8 cellular contexts compared by ENCODE assay signal in the genomic region with DNA sequence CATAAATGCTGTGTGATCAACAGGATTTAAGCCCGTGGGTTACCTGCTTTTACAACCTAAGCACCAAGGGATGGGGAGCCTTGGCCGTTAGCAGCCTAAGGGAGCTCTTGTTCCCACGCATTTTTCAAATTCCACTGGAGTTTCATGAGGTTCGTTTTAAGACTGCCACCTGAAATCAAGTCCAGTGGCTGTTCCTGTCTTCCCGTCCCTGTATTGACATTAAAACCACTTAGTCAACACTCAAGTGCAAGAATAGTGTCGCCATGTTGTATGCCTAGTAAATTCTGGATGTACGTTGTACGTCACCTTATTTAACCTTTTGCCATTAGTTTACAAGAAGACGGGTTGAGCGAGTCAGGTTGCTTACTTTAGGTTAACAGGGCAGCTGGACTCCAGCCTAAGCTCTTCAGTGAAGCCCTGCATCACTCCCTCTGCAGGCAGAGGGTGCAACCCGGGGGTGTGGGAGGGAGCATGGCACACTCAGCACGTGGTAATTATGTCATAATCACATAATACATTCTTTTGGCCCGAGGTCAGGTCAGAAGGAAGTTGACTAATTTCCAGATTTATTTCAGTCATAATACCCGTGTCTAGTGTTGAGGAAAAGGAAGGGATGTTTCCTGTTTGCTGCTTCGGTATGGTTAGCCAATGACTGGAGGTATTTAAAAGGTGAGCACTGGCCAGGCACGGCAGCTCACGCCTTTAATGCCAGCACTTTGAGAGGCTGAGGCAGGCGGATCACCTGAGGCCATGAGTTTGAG. TPM values are rescaled to one million over a fixed set of nuclear protein-coding genes. Genes with fewer than 3 reads are reported as not detected.
DNase-seq lines count a peak whose midpoint lies in the region; ATAC-seq and TF ChIP-seq lines count a peak whose summit lies in the region.

No MANE protein-coding gene starts in this region.

- H2BK5ac ChIP-seq in mesendoderm (ENCODE audit: low read length): no peak overlapping the region

- peak; percentile 78 for ATAC-seq in HG03520 (IDR thresholded peaks at IDR 0.05; ENCODE audit: unreplicated experiment)
- peak; percentile 91 for ATAC-seq in thoracic aorta (ENCODE audit: insufficient number of reproducible peaks, low FRiP score, low read depth)

- WGBS in mesendoderm (ENCODE audit: extremely low coverage, insufficient coverage, low lambda C conversion rate): no CpG with 5 or more reads among the region's 18 CpGs

- H3K27ac ChIP-seq in mesendoderm (ENCODE audit: low read depth, low read length) (no peak overlapping the region), thoracic aorta (peak overlapping the region in 1 of 2 donors; percentile 20)

- H3K4me3 ChIP-seq in mesendoderm (ENCODE audit: low read length): no peak overlapping the region
- H3K4me3 ChIP-seq in thoracic aorta: peak overlapping the region; percentile 23

- H4K5ac ChIP-seq in mesendoderm (ENCODE audit: low read length): no peak overlapping the region

- no peak overlapping the region for H3K4me2 ChIP-seq in mesendoderm (ENCODE audit: low read length)

- H3K36me3 ChIP-seq in mesendoderm (ENCODE audit: control insufficient read depth, insufficient read depth, low read length): no peaks in the 10 kb centered on the region
- no peaks in the 10 kb centered on the region for H3K36me3 ChIP-seq in thoracic aorta

- H3K56ac ChIP-seq in mesendoderm (ENCODE audit: low read length): no peak overlapping the region

- no peak overlapping the region for H3K4ac ChIP-seq in mesendoderm (ENCODE audit: low read depth, low read length)

- H3K18ac ChIP-seq in mesendoderm (ENCODE audit: low read length): no peak overlapping the region

- H3K79me2 ChIP-seq in mesendoderm (ENCODE audit: control insufficient read depth, insufficient read depth, low read length): no peaks in the 10 kb centered on the region

- no peak overlapping the region for H2BK15ac ChIP-seq in mesendoderm (replicated peaks; ENCODE audit: low read depth)

- H3K9ac ChIP-seq in mesendoderm (ENCODE audit: low read length): no peak overlapping the region

- H3K27me3 ChIP-seq in mesendoderm (ENCODE audit: insufficient read depth, low read length, poor library complexity) (no peaks in the 10 kb centered on the region), thoracic aorta (replicated peaks; ENCODE audit: insufficient read depth) (no peaks in the 10 kb centered on the region)

- H3K9me3 ChIP-seq in thoracic aorta: no peaks in the 10 kb centered on the region

- H3K4me1 ChIP-seq in mesendoderm (ENCODE audit: control insufficient read depth, low read depth, low read length) (peaks cover 3% of the 10 kb centered on the region), thoracic aorta (ENCODE audit: control insufficient read depth in 1 of 2, low read depth in 2 of 2) (peaks cover 12 to 13% of the 10 kb centered on the region in 2 donors)

- peaks cover 5% of the 10 kb centered on the region for H3K79me1 ChIP-seq in mesendoderm (ENCODE audit: low read length)

- H4K8ac ChIP-seq in mesendoderm (ENCODE audit: low read depth, low read length): no peak overlapping the region

- H3K23ac ChIP-seq in mesendoderm (ENCODE audit: low read length): no peak overlapping the region

- no peak for TF ChIP-seq CTCF in thoracic aorta (IDR thresholded peaks at IDR 0.05)

- in situ Hi-C loops in SK-MEL-5 (cut with HindIII; ENCODE audit: low pct_unique_long_range_greater_than_20kb, low sequenced_read_pairs): no loop called here

- H2AK5ac ChIP-seq in mesendoderm (ENCODE audit: low read length): no peak overlapping the region

- no peak overlapping the region for H2BK120ac ChIP-seq in mesendoderm (ENCODE audit: low read depth, low read length)

- DNase-seq in DMS 273 (lab: John Stamatoyannopoulos, UW; ENCODE audit: unreplicated experiment): peak; percentile 62
- no peak for DNase-seq in DMS 273 treated with DMSO at 0.1 percent for 48 hours (lab: John Stamatoyannopoulos, UW)
- DNase-seq in SK-MEL-5 (ENCODE audit: low read depth, low spot score): peak; percentile 93
- DNase-seq in dedifferentiated amniotic fluid mesenchymal stem cell (ENCODE audit: extremely low spot score): peak; percentile 33
- DNase-seq in mesendoderm: peak; percentile 76
- DNase-seq in thoracic aorta (ENCODE audit: low spot score): peak; percentile 9
- no peak for DNase-seq in NCI-H526 (lab: John Stamatoyannopoulos, UW)

RNA-seq across cellular contexts. Expression of a gene that starts 42.5 kb away (rescaled TPM):
- total RNA-seq in SK-MEL-5 (2014; rRNA removed; shearing (Covaris generic)): 32.2 and 33.5 TPM in 2 replicates
- polyA plus RNA-seq in SK-MEL-5 (2015; cell fraction: cytosol; rRNA removed): 21.0 and 28.8 TPM in 2 replicates
- polyA plus RNA-seq in SK-MEL-5 (2015; cell fraction: nucleus; rRNA removed): 21.5 and 22.9 TPM in 2 replicates
- polyA plus RNA-seq in mesendoderm (2013, experiment 1 of 2): 9.8 TPM
- 9.8 TPM for polyA plus RNA-seq in mesendoderm (2013, experiment 2 of 2)
- total RNA-seq in thoracic aorta: 10 to 100 TPM; 20.7 to 29.3 TPM

RNA-seq across cellular contexts. Expression of a gene that starts 42.7 kb away (rescaled TPM):
- 45.3 and 49.3 TPM in 2 replicates for total RNA-seq in SK-MEL-5 (2014; rRNA removed; shearing (Covaris generic))
- polyA plus RNA-seq in SK-MEL-5 (2015; cell fraction: cytosol; rRNA removed): 40.3 and 40.4 TPM in 2 replicates
- polyA plus RNA-seq in SK-MEL-5 (2015; cell fraction: nucleus; rRNA removed): 24.4 and 24.5 TPM in 2 replicates
- 29.7 TPM for polyA plus RNA-seq in mesendoderm (2013, experiment 1 of 2)
- polyA plus RNA-seq in mesendoderm (2013, experiment 2 of 2): 31.2 TPM
- 1 to 10 TPM; 5.9 to 6.5 TPM for total RNA-seq in thoracic aorta

Comparison
In these comparisons a context has a peak if more than half of its experiments do, and no peak if none do; other contexts are left out.
1. DNase-seq: peak in DMS 273 (single experiment), SK-MEL-5 (single experiment), dedifferentiated amniotic fluid mesenchymal stem cell (single experiment), mesendoderm (single experiment) and thoracic aorta (single experiment); none in DMS 273 treated with DMSO at 0.1 percent for 48 hours (single experiment) and NCI-H526 (0 of 2).